Comparison of ENCODE assay signal across 11 cellular contexts in the genomic region with DNA sequence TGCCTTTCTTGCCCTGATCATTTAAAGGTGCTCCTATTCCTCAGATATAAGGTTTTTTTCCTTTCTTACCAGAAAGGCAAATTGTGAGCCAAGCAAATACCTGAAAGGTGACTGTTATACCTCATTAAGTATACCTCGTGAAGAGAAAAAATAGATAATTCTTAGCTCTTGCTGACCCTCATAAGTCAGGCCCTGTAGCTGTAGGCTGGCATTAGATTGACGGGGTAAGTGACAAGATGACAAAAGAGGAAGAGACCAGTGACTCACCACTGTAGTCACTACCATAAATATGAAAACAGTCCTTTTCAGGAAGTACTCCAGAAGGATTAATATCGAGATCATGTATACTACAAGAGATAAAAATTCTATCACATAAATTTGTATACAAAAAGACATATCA.
DNase-seq lines count a peak whose midpoint lies in the region; ATAC-seq and TF ChIP-seq lines count a peak whose summit lies in the region.
"Had no signal": no experiment of that assay in that cellular context is flagged by ENCODE, and none has a peak within 500 bp of the region (broad histone marks: within the 10 kb centered on the region; RNA-seq: fewer than 3 reads in every experiment).

No MANE protein-coding gene starts in this region.

- H3K4me3 Mint-ChIP-seq in T-helper 1 cell treated with Interleukin-12 subunit alpha and Interleukin-12 subunit beta and Interleukin-4 antibody, amounts not matched to agents 30 μg/mL and 1 μg/mL, for 36 hours = no peak overlapping the region

- H3K36me3 ChIP-seq in trophoblast cell (ENCODE audit: control insufficient read depth in 1 of 2, insufficient read depth in 2 of 2, low read length in 2 of 2) (no peaks in the 10 kb centered on the region), body of pancreas (replicated peaks in 1 of 2; ENCODE audit: insufficient read depth in 1 of 2, low read depth in 2 of 2) (no peaks in the 10 kb centered on the region)

- H3K27me3 Mint-ChIP-seq in T-helper 1 cell treated with Interleukin-12 subunit alpha and Interleukin-12 subunit beta and Interleukin-4 antibody, amounts not matched to agents 30 μg/mL and 1 μg/mL, for 36 hours (ENCODE audit: low read depth) = no peaks in the 10 kb centered on the region

- H3K18ac ChIP-seq in trophoblast cell (ENCODE audit: low read length) = no peak overlapping the region

- H3K4me2 ChIP-seq in trophoblast cell (ENCODE audit: low read length) = no peak overlapping the region

- no peak for TF ChIP-seq CTCF in body of pancreas (IDR thresholded peaks at IDR 0.05)

- no peak overlapping the region for H2BK12ac ChIP-seq in trophoblast cell (ENCODE audit: low read length)

- H2AFZ ChIP-seq in trophoblast cell (ENCODE audit: insufficient read depth, low read length, poor library complexity) = no peak overlapping the region

- H4K12ac ChIP-seq in trophoblast cell (ENCODE audit: low read depth, low read length) = no peak overlapping the region

- no peak overlapping the region for H3K9ac ChIP-seq in trophoblast cell (ENCODE audit: low read length)

- H3K79me2 ChIP-seq in trophoblast cell (ENCODE audit: control insufficient read depth, insufficient read depth, low read length, poor library complexity) = no peaks in the 10 kb centered on the region

- H4K8ac ChIP-seq in trophoblast cell (ENCODE audit: low read depth, low read length) = no peak overlapping the region

- peak; percentile 8 to 45 for DNase-seq in trophoblast cell
- DNase-seq in left ventricle myocardium superior = no peak
- no peak for DNase-seq in DMS114 treated with DMSO at 0.1 percent for 48 hours (lab: John Stamatoyannopoulos, UW; ENCODE audit: unreplicated experiment)
- no peak for DNase-seq in body of pancreas
- DNase-seq: NCI-H82; stimulated activated CD4-positive, alpha-beta T cell treated with anti-CD3 and anti-CD28 coated beads, Interleukin-15, amount 100 ng/mL, for 24 hours; testis had no signal

- H2BK5ac ChIP-seq in trophoblast cell (ENCODE audit: low read depth, low read length, poor library complexity) = no peak overlapping the region

- H3K4ac ChIP-seq in trophoblast cell (ENCODE audit: low read depth, low read length) = no peak overlapping the region

- no peak for TF ChIP-seq POLR2A in body of pancreas (IDR thresholded peaks at IDR 0.05)

- H3K4me3 ChIP-seq in trophoblast cell (ENCODE audit: low read depth, low read length) (no peak overlapping the region), body of pancreas (no peak overlapping the region)
- H3K4me3 ChIP-seq: ascending aorta, testis had no signal

- H3K79me1 ChIP-seq in trophoblast cell (ENCODE audit: low read length) = no peaks in the 10 kb centered on the region

- H3K36me3 Mint-ChIP-seq in T-helper 1 cell treated with Interleukin-12 subunit alpha and Interleukin-12 subunit beta and Interleukin-4 antibody, amounts not matched to agents 30 μg/mL and 1 μg/mL, for 36 hours (ENCODE audit: low read depth) = peaks cover 19% of the 10 kb centered on the region

- peaks cover 42% of the 10 kb centered on the region for H3K4me1 Mint-ChIP-seq in T-helper 1 cell treated with Interleukin-12 subunit alpha and Interleukin-12 subunit beta and Interleukin-4 antibody, amounts not matched to agents 30 μg/mL and 1 μg/mL, for 36 hours (ENCODE audit: low read depth)

- H3K9me3 ChIP-seq in trophoblast cell (ENCODE audit: insufficient read depth, low read depth, low read length) (no peaks in the 10 kb centered on the region), body of pancreas (no peaks in the 10 kb centered on the region)
- H3K9me3 ChIP-seq: ascending aorta, testis had no signal

- WGBS in trophoblast cell (ENCODE audit: extremely low coverage, insufficient coverage, insufficient read length) = no CpG with 5 or more reads among the region's 3 CpGs
- 68 to 77% methylated on average over 3 of the region's 3 CpGs for WGBS in body of pancreas, 2 donors

- H2BK120ac ChIP-seq in trophoblast cell (ENCODE audit: insufficient read depth, low read length, poor library complexity) = no peak overlapping the region

- no peak overlapping the region for H4K91ac ChIP-seq in trophoblast cell (ENCODE audit: low read depth, low read length)

- H3K4me1 ChIP-seq in trophoblast cell (ENCODE audit: control insufficient read depth in 1 of 2, insufficient read depth in 2 of 2, low read length in 2 of 2) (no peaks in the 10 kb centered on the region), body of pancreas (peaks cover 16% of the 10 kb centered on the region)
- H3K4me1 ChIP-seq: ascending aorta had no signal

- H3K14ac ChIP-seq in trophoblast cell (ENCODE audit: low read length) = no peak overlapping the region

- H3K27me3 ChIP-seq in trophoblast cell (ENCODE audit: insufficient read depth, low read length) (no peaks in the 10 kb centered on the region), body of pancreas (no peaks in the 10 kb centered on the region)
- H3K27me3 ChIP-seq: ascending aorta, testis had no signal

- peak; percentile 46 for ATAC-seq in GM18867 (IDR thresholded peaks at IDR 0.05; ENCODE audit: unreplicated experiment)
- peak; percentile 43 for ATAC-seq in HG03159 (IDR thresholded peaks at IDR 0.05; ENCODE audit: unreplicated experiment)
- ATAC-seq in left ventricle myocardium superior = no peak
- ATAC-seq in body of pancreas = no peak

- H3K27ac Mint-ChIP-seq in T-helper 1 cell treated with Interleukin-12 subunit alpha and Interleukin-12 subunit beta and Interleukin-4 antibody, amounts not matched to agents 30 μg/mL and 1 μg/mL, for 36 hours = peak overlapping the region; percentile 9

- no peak overlapping the region for H3K23ac ChIP-seq in trophoblast cell (ENCODE audit: low read length)

- intact Hi-C loops in left ventricle myocardium superior (cut with micrococcal nuclease) (no loop called here), body of pancreas (cut with DNase I) (no loop called here)

- no peak overlapping the region for H3K27ac ChIP-seq in trophoblast cell (ENCODE audit: low read depth, low read length)
- H3K27ac ChIP-seq in body of pancreas = no peak overlapping the region
- H3K27ac ChIP-seq: ascending aorta, testis had no signal

- H3K9me3 Mint-ChIP-seq in T-helper 1 cell treated with Interleukin-12 subunit alpha and Interleukin-12 subunit beta and Interleukin-4 antibody, amounts not matched to agents 30 μg/mL and 1 μg/mL, for 36 hours = peaks cover 4% of the 10 kb centered on the region

- H2AK5ac ChIP-seq in trophoblast cell (ENCODE audit: low read length) = no peak overlapping the region

Comparison
In these comparisons a context has a peak if more than half of its experiments do, and no peak if none do; other contexts are left out.
1. ATAC-seq: peak in GM18867 (single experiment) and HG03159 (single experiment); none in left ventricle myocardium superior (single experiment) and body of pancreas (single experiment).
2. DNase-seq: peak in trophoblast cell (2 of 2); none in left ventricle myocardium superior (single experiment), DMS114 treated with DMSO at 0.1 percent for 48 hours (single experiment) and body of pancreas (0 of 4).